16 cellular contexts compared by ENCODE assay signal in the genomic region with DNA sequence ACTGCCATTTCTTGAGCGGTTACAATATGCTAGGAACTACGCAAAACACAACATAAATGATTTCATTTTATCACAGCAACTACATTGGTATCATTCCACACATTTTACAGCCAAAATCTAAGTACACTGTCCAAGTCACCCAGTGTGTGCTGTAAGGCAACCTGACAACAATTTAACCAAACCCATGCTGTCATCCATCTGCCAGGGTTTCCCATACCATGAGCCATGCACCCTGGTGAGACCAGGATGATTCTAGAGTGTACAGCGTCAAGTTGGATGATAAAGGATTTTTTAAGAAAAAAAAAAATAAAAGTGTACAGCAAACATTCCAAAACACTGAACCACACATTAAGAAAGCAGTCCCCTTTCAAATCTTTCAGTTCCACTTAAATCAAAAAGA. TPM values are rescaled to one million over a fixed set of nuclear protein-coding genes. Genes with fewer than 3 reads are reported as not detected.
DNase-seq lines count a peak whose midpoint lies in the region; ATAC-seq and TF ChIP-seq lines count a peak whose summit lies in the region.
"Had no signal": no experiment of that assay in that cellular context is flagged by ENCODE, and none has a peak within 500 bp of the region (broad histone marks: within the 10 kb centered on the region; RNA-seq: fewer than 3 reads in every experiment).

No MANE protein-coding gene starts in this region.

- no peak overlapping the region; the same call in 1 of the 2 replicates for H2BK20ac ChIP-seq in IMR-90 (ENCODE audit: low read depth, low read length)

- intact Hi-C loops in IMR-90 (cut with micrococcal nuclease) = no loop called here
- intact Hi-C loops in uterus (cut with DNase I; ENCODE audit: low total_unique reads) = no loop called here

- H3K79me1 ChIP-seq in IMR-90 (ENCODE audit: low read depth in 1 of 2, low read length in 2 of 2) = no peaks in the 10 kb centered on the region

- H2BK5ac ChIP-seq in IMR-90 (ENCODE audit: low read depth, low read length, poor library complexity, severe bottlenecking) = no peak overlapping the region

- no TSS peak for BruUV-seq in IMR-90 (replicated peaks; lab: Mats Ljungman, UMichigan)

- no peak overlapping the region for H4K8ac ChIP-seq in IMR-90 (ENCODE audit: low read depth in 2 of 2, low read length in 2 of 2)

- H3K27me3 ChIP-seq in IMR-90 (ENCODE audit: control insufficient read depth, insufficient read depth, low read length) = no peaks in the 10 kb centered on the region
- no peaks in the 10 kb centered on the region for H3K27me3 ChIP-seq in adipocyte (replicated peaks; ENCODE audit: control insufficient read depth, insufficient read depth, low read length)
- H3K27me3 ChIP-seq in uterus = no peaks in the 10 kb centered on the region
- H3K27me3 ChIP-seq: BE2C had no signal

- no peak overlapping the region for H3K4me2 ChIP-seq in IMR-90 (ENCODE audit: low read depth, low read length)
- H3K4me2 ChIP-seq: SK-N-SH had no signal

- H3K27ac ChIP-seq in IMR-90 (ENCODE audit: insufficient read depth, low read length) = no peak overlapping the region
- H3K27ac ChIP-seq in uterus = no peak overlapping the region

- H2AK9ac ChIP-seq in IMR-90 (replicated peaks; ENCODE audit: low read depth, low read length, poor library complexity) = no peak overlapping the region

- CTCF ChIA-PET in IMR-90 (lab: Yijun Ruan, JAX) (no interaction called here), T-cell (lab: Charles Lee) (no interaction called here)

- TF ChIP-seq CTCF in IMR-90 (conservative IDR thresholded peaks at IDR 0.05; ENCODE audit: low read depth, low read length) = no peak
- TF ChIP-seq CTCF in uterus (IDR thresholded peaks at IDR 0.05) = no peak

- POLR2A ChIA-PET in IMR-90 (lab: Charles Lee; ENCODE audit: unreplicated experiment) = interaction anchor here (0.6 kb wide), 1 partner anchor 364 kb away, joined by 4 read pairs; no protein-coding TSS in a partner anchor
- POLR2A ChIA-PET in T-cell (lab: Charles Lee) = no interaction called here

- H3K56ac ChIP-seq in IMR-90 (ENCODE audit: extremely low read depth, insufficient read depth, low read length) = no peak overlapping the region

- peak overlapping the region; percentile 2; the same call in 1 of the 2 replicates for H2BK120ac ChIP-seq in IMR-90 (ENCODE audit: low read depth, low read length)

- peaks cover 10% of the 10 kb centered on the region for H3K9me1 ChIP-seq in IMR-90 (ENCODE audit: insufficient read depth, low read length)

- 93% methylated on average over 2 of the region's 3 CpGs; no CpG with 5 or more reads in 1 of the 2 experiments for WGBS in IMR-90 (ENCODE audit: extremely low coverage in 2 of 2, insufficient read length in 1 of 2), 2 experiments

- no peak; the same call in 1 of the 2 replicates for ATAC-seq in IMR-90 (ENCODE audit: low read depth)
- no peak for ATAC-seq in memory B cell (ENCODE audit: low read depth)
- no peak for ATAC-seq in T-cell (replicated peaks in 1 of 4)
- ATAC-seq in activated naive CD8-positive, alpha-beta T cell treated with anti-CD3 and anti-CD28 coated beads, Interleukin-2, amount 50 U/mL, for 24 hours = no peak
- ATAC-seq: CD8-positive, alpha-beta T cell had no signal

- no peaks in the 10 kb centered on the region for H3K9me3 Mint-ChIP-seq in memory B cell
- no peaks in the 10 kb centered on the region for H3K9me3 Mint-ChIP-seq in T-cell
- no peaks in the 10 kb centered on the region for H3K9me3 Mint-ChIP-seq in activated naive CD8-positive, alpha-beta T cell treated with anti-CD3 and anti-CD28 coated beads, Interleukin-2, amount 50 U/mL, for 24 hours
- H3K9me3 Mint-ChIP-seq: CD8-positive, alpha-beta T cell had no signal

- no peak overlapping the region for H3K4ac ChIP-seq in IMR-90 (ENCODE audit: low read depth, low read length)

- H3K4me1 ChIP-seq in IMR-90 (ENCODE audit: control insufficient read depth, insufficient read depth, low read length) (peaks cover 12% of the 10 kb centered on the region), adipocyte (ENCODE audit: control insufficient read depth, insufficient read depth, low read length) (peaks cover 11% of the 10 kb centered on the region), uterus (no peaks in the 10 kb centered on the region)
- H3K4me1 ChIP-seq: BE2C had no signal

- no peak overlapping the region for H4K5ac ChIP-seq in IMR-90 (ENCODE audit: low read depth, low read length)

- TF ChIP-seq RAD21 in IMR-90 (IDR thresholded peaks at IDR 0.05; ENCODE audit: low read length) = no peak

- no peak overlapping the region for H2AFZ ChIP-seq in IMR-90 (replicated peaks; ENCODE audit: low read length, poor library complexity)

- peaks cover 61% of the 10 kb centered on the region for H3K4me1 Mint-ChIP-seq in memory B cell
- peaks cover 0 to 28% (median 6%) of the 10 kb centered on the region in 3 donors for H3K4me1 Mint-ChIP-seq in T-cell
- H3K4me1 Mint-ChIP-seq in activated naive CD8-positive, alpha-beta T cell treated with anti-CD3 and anti-CD28 coated beads, Interleukin-2, amount 50 U/mL, for 24 hours = peaks cover 42% of the 10 kb centered on the region

- no peak overlapping the region for H3K9ac ChIP-seq in IMR-90 (ENCODE audit: low read depth, low read length)
- no peak overlapping the region for H3K9ac ChIP-seq in adipocyte (ENCODE audit: low read length)
- H3K9ac ChIP-seq: SK-N-SH had no signal

- no peak overlapping the region for H3K18ac ChIP-seq in IMR-90 (ENCODE audit: low read depth, low read length)

- peak overlapping the region; percentile 62 for H3K4me3 Mint-ChIP-seq in memory B cell
- no peak overlapping the region for H3K4me3 Mint-ChIP-seq in T-cell
- no peak overlapping the region for H3K4me3 Mint-ChIP-seq in activated naive CD8-positive, alpha-beta T cell treated with anti-CD3 and anti-CD28 coated beads, Interleukin-2, amount 50 U/mL, for 24 hours
- H3K4me3 Mint-ChIP-seq: CD8-positive, alpha-beta T cell had no signal

- no peak overlapping the region for H3K4me3 ChIP-seq in IMR-90 (ENCODE audit: insufficient read depth, low read depth, low read length)
- no peak overlapping the region for H3K4me3 ChIP-seq in adipocyte (ENCODE audit: low read length)
- H3K4me3 ChIP-seq in uterus = no peak overlapping the region

- peak; percentile 6 for DNase-seq in IMR-90
- peak; percentile 23 for DNase-seq in adipocyte (ENCODE audit: low read depth)
- DNase-seq in memory B cell (ENCODE audit: low spot score in 2 of 2) = no peak
- no peak for DNase-seq in dedifferentiated amniotic fluid mesenchymal stem cell (ENCODE audit: extremely low spot score)
- DNase-seq in uterus = no peak
- DNase-seq in T-cell = no peak
- no peak for DNase-seq in activated naive CD8-positive, alpha-beta T cell treated with anti-CD3 and anti-CD28 coated beads, Interleukin-2, amount 50 U/mL, for 24 hours
- DNase-seq: BE2C; CD8-positive, alpha-beta T cell; DND-41; H7; NCI-H1417; NCI-H2029 treated with DMSO at 0.1 percent for 48 hours; NCI-H524 treated with DMSO at 0.1 percent for 48 hours; Right ventricle myocardium superior; SK-N-SH had no signal

- no peaks in the 10 kb centered on the region for H3K9me3 ChIP-seq in IMR-90 (ENCODE audit: control insufficient read depth, insufficient read depth, low read length)
- no peaks in the 10 kb centered on the region for H3K9me3 ChIP-seq in adipocyte (ENCODE audit: control insufficient read depth, low read length)
- no peaks in the 10 kb centered on the region for H3K9me3 ChIP-seq in uterus
- H3K9me3 ChIP-seq: BE2C, SK-N-SH had no signal

- H2BK15ac ChIP-seq in IMR-90 (ENCODE audit: low read depth, low read length) = 0 out of 3 replicates have a peak overlapping the region, but pooled peaks have one; percentile 4

- H4K20me1 ChIP-seq in IMR-90 (ENCODE audit: insufficient read depth, low read length) = no peaks in the 10 kb centered on the region

- in situ Hi-C loops in IMR-90 (cut with MboI; ENCODE audit: low sequenced_read_pairs) = no loop called here

- H4K91ac ChIP-seq in IMR-90 (ENCODE audit: insufficient read depth, low read depth, low read length) = no peak overlapping the region

- H3K23ac ChIP-seq in IMR-90 (ENCODE audit: low read depth, low read length) = no peak overlapping the region

- H3K36me3 Mint-ChIP-seq in memory B cell = peaks cover 15% of the 10 kb centered on the region
- no peaks in the 10 kb centered on the region for H3K36me3 Mint-ChIP-seq in T-cell
- peaks cover 6% of the 10 kb centered on the region for H3K36me3 Mint-ChIP-seq in activated naive CD8-positive, alpha-beta T cell treated with anti-CD3 and anti-CD28 coated beads, Interleukin-2, amount 50 U/mL, for 24 hours (ENCODE audit: low read depth)
- H3K36me3 Mint-ChIP-seq: CD8-positive, alpha-beta T cell had no signal

- H3K36me3 ChIP-seq in IMR-90 (ENCODE audit: control insufficient read depth, insufficient read depth, low read length) (no peaks in the 10 kb centered on the region), adipocyte (ENCODE audit: control insufficient read depth, insufficient read depth, low read length, severe bottlenecking) (no peaks in the 10 kb centered on the region), uterus (no peaks in the 10 kb centered on the region)
- H3K36me3 ChIP-seq: BE2C had no signal

- dilution Hi-C loops in IMR-90 (cut with HindIII; ENCODE audit: low sequenced_read_pairs, unreplicated experiment) = no loop called here

- no peak overlapping the region for H3K14ac ChIP-seq in IMR-90 (replicated peaks; ENCODE audit: low read depth, low read length)

- H3K27ac Mint-ChIP-seq in memory B cell (peak overlapping the region; percentile 62), T-cell (no peak overlapping the region)
- H3K27ac Mint-ChIP-seq in activated naive CD8-positive, alpha-beta T cell treated with anti-CD3 and anti-CD28 coated beads, Interleukin-2, amount 50 U/mL, for 24 hours = no peak overlapping the region
- H3K27ac Mint-ChIP-seq: CD8-positive, alpha-beta T cell had no signal

- H3K27me3 Mint-ChIP-seq in memory B cell (no peaks in the 10 kb centered on the region), T-cell (no peaks in the 10 kb centered on the region)
- no peaks in the 10 kb centered on the region for H3K27me3 Mint-ChIP-seq in activated naive CD8-positive, alpha-beta T cell treated with anti-CD3 and anti-CD28 coated beads, Interleukin-2, amount 50 U/mL, for 24 hours

- H2AK5ac ChIP-seq in IMR-90 (ENCODE audit: low read depth, low read length) = no peak overlapping the region

- TF ChIP-seq POLR2A in IMR-90 (IDR thresholded peaks at IDR 0.05; ENCODE audit: low read depth, low read length) (no peak), uterus (IDR thresholded peaks at IDR 0.05) (no peak)

TF ChIP-seq in IMR-90, 13 proteins besides CTCF, POLR2A, EP300 and RAD21 (continues in another document):
- no peak for TF ChIP-seq NFE2L2 (IDR thresholded peaks at IDR 0.05; ENCODE audit: low read depth, low read length)
- no peak for TF ChIP-seq FOS (IDR thresholded peaks at IDR 0.05; ENCODE audit: low read depth, low read length)
- no peak for TF ChIP-seq RFX5 (IDR thresholded peaks at IDR 0.05; ENCODE audit: low read depth, low read length)

RNA-seq across cellular contexts. Expression of a gene that starts 52.9 kb away (rescaled TPM):
- total RNA-seq in IMR-90 (2012; rRNA removed) (under 0.01 and 0.28 TPM in 2 replicates), uterus (10 to 100 TPM in 1 of 4 donors, 1 to 10 TPM in 3; 1.7 to 10.6 (median 8.4) TPM), T-cell (1 to 10 TPM; 4.9 to 9.5 (median 7.9) TPM)
- 0.14 TPM in 1 of 2 replicates, not detected in the other for polyA plus RNA-seq in IMR-90 (2012; rRNA removed)
- polyA plus RNA-seq in IMR-90 (2012; cell fraction: cytosol; rRNA removed) = 0.08 and 0.40 TPM in 2 replicates
- 0.05 TPM in 1 of 2 replicates, not detected in the other for polyA plus RNA-seq in IMR-90 (2012; cell fraction: nucleus; rRNA removed; ENCODE audit: low replicate concordance)

Comparison
In these comparisons a context has a peak if more than half of its experiments do, and no peak if none do; other contexts are left out.
1. DNase-seq: peak in IMR-90 (single experiment) and adipocyte (single experiment); none in memory B cell (0 of 2), dedifferentiated amniotic fluid mesenchymal stem cell (single experiment), uterus (0 of 2), T-cell (0 of 34) and activated naive CD8-positive, alpha-beta T cell treated with anti-CD3 and anti-CD28 coated beads, Interleukin-2, amount 50 U/mL, for 24 hours (single experiment).